ENCODE assay signal across 18 cellular contexts in genomic region chr1:119687391-119688079, GRCh38. TPM values are rescaled to one million over a fixed set of nuclear protein-coding genes. Genes with fewer than 3 reads are reported as not detected.
DNase-seq lines count a peak whose midpoint lies in the region; ATAC-seq and TF ChIP-seq lines count a peak whose summit lies in the region.
"Had no signal": no experiment of that assay in that cellular context is flagged by ENCODE, and none has a peak within 500 bp of the region (broad histone marks: within the 10 kb centered on the region; RNA-seq: fewer than 3 reads in every experiment).

No MANE protein-coding gene starts in this region.

- ATAC-seq in body of pancreas: no peak
- ATAC-seq in HG03139 (IDR thresholded peaks at IDR 0.05; ENCODE audit: unreplicated experiment): no peak
- ATAC-seq in GM18520 (IDR thresholded peaks at IDR 0.05; ENCODE audit: unreplicated experiment): no peak
- ATAC-seq: A549, Right ventricle myocardium inferior had no signal

- H3K27ac ChIP-seq in body of pancreas: peak overlapping the region in 3 of 4 donors; percentile 49 to 66 (median 53)
- H3K27ac ChIP-seq: A549, esophagus muscularis mucosa, transverse colon had no signal

- H3K36me3 ChIP-seq in body of pancreas (replicated peaks in 1 of 2; ENCODE audit: insufficient read depth in 1 of 2, low read depth in 2 of 2): no peaks in the 10 kb centered on the region
- H3K36me3 ChIP-seq: esophagus muscularis mucosa, HAP-1, transverse colon had no signal

- no peaks in the 10 kb centered on the region for H3K9me3 ChIP-seq in body of pancreas
- H3K9me3 ChIP-seq: A549, esophagus muscularis mucosa, HAP-1, transverse colon had no signal

- no peak for TF ChIP-seq CTCF in body of pancreas (IDR thresholded peaks at IDR 0.05)

- DNase-seq in NCI-H510A treated with DMSO at 0.1 percent for 48 hours (lab: John Stamatoyannopoulos, UW): peak; percentile 15
- no peak for DNase-seq in NCI-H510A (lab: John Stamatoyannopoulos, UW)
- no peak for DNase-seq in body of pancreas
- peak; percentile 47 for DNase-seq in iPS-NIHi11 (ENCODE audit: low spot score)
- no peak for DNase-seq in 8988T
- DNase-seq in A172 (ENCODE audit: low spot score): no peak
- DNase-seq: activated CD4-positive, alpha-beta T cell treated with anti-CD3 and anti-CD28 coated beads for 48 hours; activated effector memory CD4-positive, alpha-beta T cell treated with Interleukin-2 at 50 U/mL for 16 hours; NCI-H187; stimulated activated CD4-positive, alpha-beta T cell treated with anti-CD3 and anti-CD28 coated beads, Interleukin-2, amount 100 ng/mL, for 24 hours; stimulated activated naive CD4-positive, alpha-beta T cell treated with Interleukin-2 at 50 U/mL for 16 hours; transverse colon had no signal

- no peak for TF ChIP-seq POLR2A in body of pancreas (IDR thresholded peaks at IDR 0.05)

- peaks cover 18% of the 10 kb centered on the region for H3K4me1 ChIP-seq in body of pancreas
- H3K4me1 ChIP-seq: A549, esophagus muscularis mucosa, transverse colon had no signal

- no peak overlapping the region for H3K4me3 ChIP-seq in body of pancreas
- H3K4me3 ChIP-seq: A549, esophagus muscularis mucosa, HAP-1, transverse colon had no signal

- intact Hi-C loops in body of pancreas (cut with DNase I): no loop called here

- H3K27me3 ChIP-seq in body of pancreas: no peaks in the 10 kb centered on the region
- H3K27me3 ChIP-seq: esophagus muscularis mucosa, transverse colon had no signal

- 47 to 49% methylated on average over 3 of the region's 3 CpGs for WGBS in body of pancreas, 2 donors

RNA-seq across cellular contexts. Expression of gene PHGDH, which starts 24.2 kb away (rescaled TPM):
- total RNA-seq in body of pancreas: 100 to 1,000 TPM in 1 of 2 donors, 10 to 100 TPM in 1; 75.5 to 101 TPM
- total RNA-seq in A172 (2014; rRNA removed; shearing (Covaris generic)): 96.8 and 97.2 TPM in 2 replicates

RNA-seq across cellular contexts. Expression of gene ZNF697, which starts 39.5 kb away (rescaled TPM):
- 1 to 10 TPM; 4.9 to 8.6 TPM for total RNA-seq in body of pancreas
- total RNA-seq in A172 (2014; rRNA removed; shearing (Covaris generic)): 2.9 and 3.7 TPM in 2 replicates

Comparison
In these comparisons a context has a peak if more than half of its experiments do, and no peak if none do; other contexts are left out.
1. DNase-seq: peak in NCI-H510A treated with DMSO at 0.1 percent for 48 hours (single experiment) and iPS-NIHi11 (single experiment); none in NCI-H510A (single experiment), body of pancreas (0 of 4), 8988T (single experiment) and A172 (single experiment).